Comparison of ENCODE assay signal across 9 cellular contexts in genomic region chr17:37585066-37585465, GRCh38.
"Had no signal": no experiment of that assay in that cellular context is flagged by ENCODE, and none has a peak within 500 bp of the region (broad histone marks: within the 10 kb centered on the region; RNA-seq: fewer than 3 reads in every experiment).

No MANE protein-coding gene starts in this region.

- H3K4me3 Mint-ChIP-seq: HFFc6, IgD-negative memory B cell had no signal

- H3K27ac ChIP-seq: GM23248, HL-60 had no signal

- H3K27me3 Mint-ChIP-seq: IgD-negative memory B cell had no signal

- H3K27ac Mint-ChIP-seq: HFFc6 had no signal

- H3K4me3 ChIP-seq: GM23248, HAP-1 had no signal

- H3K4me1 ChIP-seq: HAP-1 had no signal

- H3K9ac ChIP-seq: GM23248 had no signal

- DNase-seq: GM23248, GOT3, H7, HFFc6 had no signal

- H3K9me3 Mint-ChIP-seq: HFFc6, IgD-negative memory B cell had no signal

- FAIRE-seq: HepG2 had no signal

- H3K9me3 ChIP-seq: HAP-1 had no signal

- ATAC-seq: HCT116, HepG2 had no signal
